ENCODE assay signal across 25 cellular contexts in genomic region chr12:132734206-132734605, GRCh38. TPM values are rescaled to one million over a fixed set of nuclear protein-coding genes. Genes with fewer than 3 reads are reported as not detected.
A peak's percentile ranks its signal among the peaks of the same experiment; 100 is the strongest.
DNase-seq lines count a peak whose midpoint lies in the region; ATAC-seq, FAIRE-seq and TF ChIP-seq lines count a peak whose summit lies in the region.
"Had no signal": no experiment of that assay in that cellular context is flagged by ENCODE, and none has a peak within 500 bp of the region (broad histone marks: within the 10 kb centered on the region; RNA-seq: fewer than 3 reads in every experiment).

No MANE protein-coding gene starts in this region.

- peak; percentile 94 for DNase-seq in A673 (ENCODE audit: low spot score)
- DNase-seq in NCI-H774 (lab: John Stamatoyannopoulos, UW): no peak
- DNase-seq in sciatic nerve (ENCODE audit: low spot score): no peak
- no peak for DNase-seq in HepG2 (ENCODE audit: low spot score)
- DNase-seq in activated CD4-positive, CD25-positive, alpha-beta regulatory T cell (lab: John Stamatoyannopoulos, UW): no peak
- DNase-seq: CD4-positive, CD25-positive, alpha-beta regulatory T cell; EL; GF-D8; IMR-90; NCI-H1105; NCI-H2029 treated with DMSO at 0.1 percent for 48 hours; NCI-H226; NCI-H510A treated with DMSO at 0.1 percent for 48 hours; NCI-H748 treated with DMSO at 0.1 percent for 48 hours; NK-92 treated with Interleukin-12 subunit alpha and Interleukin-12 subunit beta, amount 100 ng/mL, for 24 hours had no signal

- H3K4me2 ChIP-seq in HepG2 (ENCODE audit: low read depth, low read length): no peak overlapping the region
- H3K4me2 ChIP-seq: A549, KMS-11 had no signal

- H3K27me3 ChIP-seq in A673 (replicated peaks; ENCODE audit: insufficient read depth, low read depth, low read length, poor library complexity) (no peaks in the 10 kb centered on the region), ectodermal cell (ENCODE audit: control insufficient read depth, insufficient read depth, low read length, poor library complexity, severe bottlenecking) (no peaks in the 10 kb centered on the region), HepG2 (ENCODE audit: control insufficient read depth in 1 of 2, insufficient read depth in 2 of 2, low read length in 2 of 2) (no peaks in the 10 kb centered on the region)

- intact Hi-C loops in A673 (cut with micrococcal nuclease; ENCODE audit: unreplicated experiment): no loop called here
- intact Hi-C loops in sciatic nerve (cut with DNase I): no loop called here
- intact Hi-C loops in HepG2 (cut with micrococcal nuclease; ENCODE audit: unreplicated experiment): no loop called here

- no peaks in the 10 kb centered on the region for H3K79me2 ChIP-seq in HepG2 (ENCODE audit: insufficient read depth, low read length)

- in situ Hi-C loops in HepG2 (cut with HindIII; ENCODE audit: extremely low pct_ligation_motif_present, low pct_unique_long_range_greater_than_20kb): no loop called here

- FAIRE-seq in HepG2 (lab: Jason Lieb, UNC): no peak
- FAIRE-seq: A549, GM19239, H1, HTR-8/SVneo had no signal

- H3K36me3 ChIP-seq in A673 (ENCODE audit: insufficient read depth, low read length, poor library complexity, severe bottlenecking) (peaks cover 75% of the 10 kb centered on the region), ectodermal cell (ENCODE audit: control insufficient read depth, insufficient read depth, low read length) (peaks cover 66% of the 10 kb centered on the region), mesodermal cell (ENCODE audit: control insufficient read depth, insufficient read depth, low read length) (peaks cover 92% of the 10 kb centered on the region), HepG2 (replicated peaks in 1 of 2; ENCODE audit: control insufficient read depth in 1 of 2, insufficient read depth in 2 of 2, low read length in 2 of 2) (peaks cover 28 to 66% of the 10 kb centered on the region in 2 experiments; a peak in 4 of 5 replicates)

- POLR2A ChIA-PET in A673 (lab: Charles Lee; ENCODE audit: low non-redundant PET): interaction anchor here (0.9 kb wide), 1 partner anchor 96 kb away, joined by 3 read pairs; no protein-coding TSS in a partner anchor
- POLR2A ChIA-PET in HepG2 (lab: Yijun Ruan, JAX): no interaction called here

- CTCF ChIA-PET in A673 (lab: Charles Lee): no interaction called here
- CTCF ChIA-PET in HepG2 (lab: Yijun Ruan, JAX; ENCODE audit: low intra/inter-chr PET ratio, low total read pairs): no interaction called here

- H3K9ac ChIP-seq in HepG2 (ENCODE audit: insufficient read depth, low read depth, low read length): no peak overlapping the region
- H3K9ac ChIP-seq: KMS-11 had no signal

- no peak for TF ChIP-seq POLR2A in HepG2 (IDR thresholded peaks at IDR 0.05; ENCODE audit: insufficient read depth in 1 of 2, low read depth in 2 of 2, low read length in 2 of 2)

- no peak overlapping the region for H2AFZ ChIP-seq in HepG2 (ENCODE audit: low read length)

- H3K4me1 ChIP-seq in A673 (ENCODE audit: insufficient read depth, low read length, poor library complexity, severe bottlenecking): peaks cover 20% of the 10 kb centered on the region
- H3K4me1 ChIP-seq in ectodermal cell (ENCODE audit: control insufficient read depth, insufficient read depth, low read length): no peaks in the 10 kb centered on the region
- H3K4me1 ChIP-seq in mesodermal cell (ENCODE audit: control insufficient read depth, insufficient read depth, low read length, poor library complexity, severe bottlenecking): no peaks in the 10 kb centered on the region
- no peaks in the 10 kb centered on the region for H3K4me1 ChIP-seq in HepG2 (ENCODE audit: insufficient read depth, low read length)
- H3K4me1 ChIP-seq: A549 had no signal

- BruUV-seq in A673 (replicated peaks; lab: Mats Ljungman, UMichigan) (no TSS peak), HepG2 (replicated peaks; lab: Mats Ljungman, UMichigan) (no TSS peak)

- H3K27ac ChIP-seq in A673 (ENCODE audit: low read depth, low read length, poor library complexity, severe bottlenecking): peak overlapping the region; percentile 82
- H3K27ac ChIP-seq in ectodermal cell (ENCODE audit: insufficient read depth, low read depth, low read length, poor library complexity, severe bottlenecking): peak overlapping the region; percentile 17
- peak overlapping the region; percentile 36 for H3K27ac ChIP-seq in mesodermal cell (ENCODE audit: low read depth, low read length, severe bottlenecking)
- H3K27ac ChIP-seq in HepG2 (ENCODE audit: extremely low read length, insufficient read depth, low read length): no peak overlapping the region
- H3K27ac ChIP-seq: A549, KMS-11 had no signal

- H3K9me3 ChIP-seq in A673 (ENCODE audit: low read depth, low read length, poor library complexity, severe bottlenecking) (no peaks in the 10 kb centered on the region), ectodermal cell (ENCODE audit: control insufficient read depth, low read length) (no peaks in the 10 kb centered on the region), mesodermal cell (ENCODE audit: control insufficient read depth, low read length) (no peaks in the 10 kb centered on the region), HepG2 (ENCODE audit: low read length) (no peaks in the 10 kb centered on the region)
- H3K9me3 ChIP-seq: A549 had no signal

- TF ChIP-seq CTCF in A673 (conservative IDR thresholded peaks at IDR 0.05; ENCODE audit: low read depth, low read length): no peak
- no peak for TF ChIP-seq CTCF in HepG2 (CRISPR knock-in tag; IDR thresholded peaks at IDR 0.05)

- TF ChIP-seq EP300 in HepG2 (IDR thresholded peaks at IDR 0.05; ENCODE audit: low read depth in 2 of 2, low read length in 2 of 2) (no peak), HepG2 (CRISPR knock-in tag; IDR thresholded peaks at IDR 0.05; ENCODE audit: borderline replicate concordance) (no peak)

- ATAC-seq in SK-N-SH treated with all-trans-retinoic acid at 6 μM for 48 hours (no peak), sciatic nerve (no peak), HepG2 (no peak)
- ATAC-seq: A549, HCT116, Panc1 had no signal

- H3K4me3 ChIP-seq in A673 (ENCODE audit: low read depth, low read length, poor library complexity, severe bottlenecking) (no peak overlapping the region), ectodermal cell (ENCODE audit: insufficient read depth, low read depth, low read length) (no peak overlapping the region), mesodermal cell (ENCODE audit: extremely low read depth, insufficient read depth, low read length, poor library complexity, severe bottlenecking) (no peak overlapping the region), HepG2 (replicated peaks in 1 of 3; ENCODE audit: insufficient read depth in 1 of 3, low read depth in 2 of 3, low read length in 3 of 3) (no peak overlapping the region)
- H3K4me3 ChIP-seq: A549 had no signal

- H4K20me1 ChIP-seq in HepG2 (ENCODE audit: insufficient read depth, low read length): no peaks in the 10 kb centered on the region

- TF ChIP-seq RAD21 in HepG2 (CRISPR knock-in tag; IDR thresholded peaks at IDR 0.05): no peak

- 84% methylated on average over 10 of the region's 10 CpGs for WGBS in ectodermal cell, 2 experiments
- WGBS in mesodermal cell (ENCODE audit: insufficient coverage in 2 of 2), 2 experiments: 86 to 88% methylated on average over 9 to 10 of the region's 10 CpGs
- 91% methylated on average over 10 of the region's 10 CpGs for WGBS in HepG2 (ENCODE audit: low lambda C conversion rate)

RNA-seq across cellular contexts. Expression of gene PGAM5, which starts 23.6 kb away (rescaled TPM):
- total RNA-seq in A673 (2021) (108 and 121 TPM in 2 replicates), sciatic nerve (12.1 TPM), HepG2 (2016; rRNA removed; fragmentation: Illumina TruSeq; extraction: Trizol) (77.1 and 77.9 TPM in 2 replicates)
- polyA plus RNA-seq in ectodermal cell (2013, experiment 1 of 4): 67.8 TPM
- 73.4 TPM for polyA plus RNA-seq in ectodermal cell (2013, experiment 2 of 4)
- 44.9 TPM for polyA plus RNA-seq in ectodermal cell (2013, experiment 3 of 4)
- polyA plus RNA-seq in ectodermal cell (2013, experiment 4 of 4): 42.1 TPM
- 28.9 TPM for polyA plus RNA-seq in mesodermal cell (2013, experiment 1 of 2)
- polyA plus RNA-seq in mesodermal cell (2013, experiment 2 of 2): 25.1 TPM
- 37.0 and 40.3 TPM in 2 replicates for total RNA-seq in HepG2 (2016; cell fraction: cytosol; rRNA removed; fragmentation: Illumina TruSeq; extraction: Trizol; ENCODE audit: low read depth)
- total RNA-seq in HepG2 (2016; cell fraction: insoluble cytoplasmic fraction; rRNA removed; fragmentation: Illumina TruSeq; extraction: Trizol): 75.8 and 78.5 TPM in 2 replicates
- 82.5 and 88.7 TPM in 2 replicates for total RNA-seq in HepG2 (2016; cell fraction: membrane; rRNA removed; fragmentation: Illumina TruSeq; extraction: Trizol)
- 27.7 and 31.2 TPM in 2 replicates for total RNA-seq in HepG2 (2016; cell fraction: nucleus; rRNA removed; fragmentation: Illumina TruSeq; extraction: Trizol)
- polyA plus RNA-seq in HepG2 (2011; rRNA removed): 18.0 and 23.8 TPM in 2 replicates
- 15.3 and 23.5 TPM in 2 replicates for polyA plus RNA-seq in HepG2 (2011; cell fraction: cytosol; rRNA removed)
- 14.4 and 15.9 TPM in 2 replicates for polyA plus RNA-seq in HepG2 (2011; cell fraction: nucleus; rRNA removed)
- polyA plus RNA-seq in HepG2 (2012): 14.5 and 23.5 TPM in 2 replicates
- polyA plus RNA-seq in HepG2 (2016; cell fraction: cytosol; fragmentation: Illumina TruSeq; extraction: Trizol; ENCODE audit: low read depth): 28.3 and 31.0 TPM in 2 replicates
- polyA plus RNA-seq in HepG2 (2016; cell fraction: insoluble cytoplasmic fraction; fragmentation: Illumina TruSeq; extraction: Trizol; ENCODE audit: low read depth): 59.5 and 70.5 TPM in 2 replicates
- 47.3 and 51.7 TPM in 2 replicates for polyA plus RNA-seq in HepG2 (2016; cell fraction: membrane; fragmentation: Illumina TruSeq; extraction: Trizol; ENCODE audit: low read depth)
- 43.9 and 45.1 TPM in 2 replicates for polyA plus RNA-seq in HepG2 (2016; cell fraction: nucleus; fragmentation: Illumina TruSeq; extraction: Trizol; ENCODE audit: insufficient read depth, low read depth)
- 89.6 and 210 TPM in 2 replicates for polyA minus RNA-seq in HepG2 (2011; rRNA and poly(A)+ RNA removed; ENCODE audit: low replicate concordance)
- polyA minus RNA-seq in HepG2 (2011; cell fraction: cytosol; rRNA and poly(A)+ RNA removed): 28.3 and 32.7 TPM in 2 replicates
- polyA minus RNA-seq in HepG2 (2011; cell fraction: nucleus; rRNA and poly(A)+ RNA removed): 9.9 and 10.2 TPM in 2 replicates

RNA-seq across cellular contexts. Expression of gene ANKLE2, which starts 27.4 kb away (rescaled TPM):
- 103 and 107 TPM in 2 replicates for total RNA-seq in A673 (2021)
- 67.2 TPM for polyA plus RNA-seq in ectodermal cell (2013, experiment 1 of 4)
- 69.0 TPM for polyA plus RNA-seq in ectodermal cell (2013, experiment 2 of 4)
- 53.3 TPM for polyA plus RNA-seq in ectodermal cell (2013, experiment 3 of 4)
- 56.9 TPM for polyA plus RNA-seq in ectodermal cell (2013, experiment 4 of 4)
- 57.5 TPM for polyA plus RNA-seq in mesodermal cell (2013, experiment 1 of 2)
- polyA plus RNA-seq in mesodermal cell (2013, experiment 2 of 2): 46.3 TPM
- total RNA-seq in sciatic nerve: 55.9 TPM
- 16.2 and 35.3 TPM in 2 replicates for total RNA-seq in HepG2 (2016; rRNA removed; fragmentation: Illumina TruSeq; extraction: Trizol)
- total RNA-seq in HepG2 (2016; cell fraction: cytosol; rRNA removed; fragmentation: Illumina TruSeq; extraction: Trizol; ENCODE audit: low read depth): 20.1 and 20.5 TPM in 2 replicates
- 14.0 and 36.7 TPM in 2 replicates for total RNA-seq in HepG2 (2016; cell fraction: insoluble cytoplasmic fraction; rRNA removed; fragmentation: Illumina TruSeq; extraction: Trizol)
- 16.8 and 21.8 TPM in 2 replicates for total RNA-seq in HepG2 (2016; cell fraction: membrane; rRNA removed; fragmentation: Illumina TruSeq; extraction: Trizol)
- 62.3 and 64.4 TPM in 2 replicates for total RNA-seq in HepG2 (2016; cell fraction: nucleus; rRNA removed; fragmentation: Illumina TruSeq; extraction: Trizol)
- 37.1 and 51.2 TPM in 2 replicates for polyA plus RNA-seq in HepG2 (2011; rRNA removed)
- polyA plus RNA-seq in HepG2 (2011; cell fraction: cytosol; rRNA removed): 23.3 and 24.4 TPM in 2 replicates
- polyA plus RNA-seq in HepG2 (2011; cell fraction: nucleus; rRNA removed): 163 and 166 TPM in 2 replicates
- polyA plus RNA-seq in HepG2 (2012): 30.1 and 31.6 TPM in 2 replicates
- 3.0 and 3.4 TPM in 2 replicates for polyA plus RNA-seq in HepG2 (2016; cell fraction: cytosol; fragmentation: Illumina TruSeq; extraction: Trizol; ENCODE audit: low read depth)
- 12.3 and 14.0 TPM in 2 replicates for polyA plus RNA-seq in HepG2 (2016; cell fraction: insoluble cytoplasmic fraction; fragmentation: Illumina TruSeq; extraction: Trizol; ENCODE audit: low read depth)
- polyA plus RNA-seq in HepG2 (2016; cell fraction: membrane; fragmentation: Illumina TruSeq; extraction: Trizol; ENCODE audit: low read depth): 7.1 and 7.4 TPM in 2 replicates
- 129 and 136 TPM in 2 replicates for polyA plus RNA-seq in HepG2 (2016; cell fraction: nucleus; fragmentation: Illumina TruSeq; extraction: Trizol; ENCODE audit: insufficient read depth, low read depth)
- 183 and 431 TPM in 2 replicates for polyA minus RNA-seq in HepG2 (2011; rRNA and poly(A)+ RNA removed; ENCODE audit: low replicate concordance)
- 26.3 and 37.6 TPM in 2 replicates for polyA minus RNA-seq in HepG2 (2011; cell fraction: cytosol; rRNA and poly(A)+ RNA removed)
- 111 and 121 TPM in 2 replicates for polyA minus RNA-seq in HepG2 (2011; cell fraction: nucleus; rRNA and poly(A)+ RNA removed)

RNA-seq across cellular contexts. Expression of gene PXMP2, which starts 46.8 kb away (rescaled TPM):
- total RNA-seq in A673 (2021) (52.2 and 52.6 TPM in 2 replicates), sciatic nerve (18.3 TPM), HepG2 (2016; rRNA removed; fragmentation: Illumina TruSeq; extraction: Trizol) (38.3 and 42.9 TPM in 2 replicates)
- polyA plus RNA-seq in ectodermal cell (2013, experiment 1 of 4): 24.5 TPM
- polyA plus RNA-seq in ectodermal cell (2013, experiment 2 of 4): 31.5 TPM
- polyA plus RNA-seq in ectodermal cell (2013, experiment 3 of 4): 22.2 TPM
- 26.1 TPM for polyA plus RNA-seq in ectodermal cell (2013, experiment 4 of 4)
- 15.6 TPM for polyA plus RNA-seq in mesodermal cell (2013, experiment 1 of 2)
- 16.2 TPM for polyA plus RNA-seq in mesodermal cell (2013, experiment 2 of 2)
- total RNA-seq in HepG2 (2016; cell fraction: cytosol; rRNA removed; fragmentation: Illumina TruSeq; extraction: Trizol; ENCODE audit: low read depth): 129 and 144 TPM in 2 replicates
- 34.3 and 45.4 TPM in 2 replicates for total RNA-seq in HepG2 (2016; cell fraction: insoluble cytoplasmic fraction; rRNA removed; fragmentation: Illumina TruSeq; extraction: Trizol)
- total RNA-seq in HepG2 (2016; cell fraction: membrane; rRNA removed; fragmentation: Illumina TruSeq; extraction: Trizol): 94.5 and 107 TPM in 2 replicates
- total RNA-seq in HepG2 (2016; cell fraction: nucleus; rRNA removed; fragmentation: Illumina TruSeq; extraction: Trizol): 16.5 and 17.4 TPM in 2 replicates
- 24.4 and 25.5 TPM in 2 replicates for polyA plus RNA-seq in HepG2 (2011; rRNA removed)
- 21.8 and 27.1 TPM in 2 replicates for polyA plus RNA-seq in HepG2 (2011; cell fraction: cytosol; rRNA removed)
- 11.1 and 15.6 TPM in 2 replicates for polyA plus RNA-seq in HepG2 (2011; cell fraction: nucleus; rRNA removed)
- 14.0 and 18.0 TPM in 2 replicates for polyA plus RNA-seq in HepG2 (2012)
- polyA plus RNA-seq in HepG2 (2016; cell fraction: cytosol; fragmentation: Illumina TruSeq; extraction: Trizol; ENCODE audit: low read depth): 136 and 147 TPM in 2 replicates
- polyA plus RNA-seq in HepG2 (2016; cell fraction: insoluble cytoplasmic fraction; fragmentation: Illumina TruSeq; extraction: Trizol; ENCODE audit: low read depth): 33.1 and 37.0 TPM in 2 replicates
- 87.1 and 93.3 TPM in 2 replicates for polyA plus RNA-seq in HepG2 (2016; cell fraction: membrane; fragmentation: Illumina TruSeq; extraction: Trizol; ENCODE audit: low read depth)
- 39.4 and 39.9 TPM in 2 replicates for polyA plus RNA-seq in HepG2 (2016; cell fraction: nucleus; fragmentation: Illumina TruSeq; extraction: Trizol; ENCODE audit: insufficient read depth, low read depth)
- 14.3 and 48.1 TPM in 2 replicates for polyA minus RNA-seq in HepG2 (2011; rRNA and poly(A)+ RNA removed; ENCODE audit: low replicate concordance)
- polyA minus RNA-seq in HepG2 (2011; cell fraction: cytosol; rRNA and poly(A)+ RNA removed): 4.0 and 7.8 TPM in 2 replicates
- polyA minus RNA-seq in HepG2 (2011; cell fraction: nucleus; rRNA and poly(A)+ RNA removed): 7.0 and 7.9 TPM in 2 replicates

RNA-seq across cellular contexts. Expression of gene POLE, which starts 47.1 kb away (rescaled TPM):
- total RNA-seq in A673 (2021): 229 and 239 TPM in 2 replicates
- polyA plus RNA-seq in ectodermal cell (2013, experiment 1 of 4): 100 TPM
- polyA plus RNA-seq in ectodermal cell (2013, experiment 2 of 4): 131 TPM
- polyA plus RNA-seq in ectodermal cell (2013, experiment 3 of 4): 83.9 TPM
- 93.3 TPM for polyA plus RNA-seq in ectodermal cell (2013, experiment 4 of 4)
- 46.3 TPM for polyA plus RNA-seq in mesodermal cell (2013, experiment 1 of 2)
- polyA plus RNA-seq in mesodermal cell (2013, experiment 2 of 2): 38.4 TPM
- total RNA-seq in sciatic nerve: 39.2 TPM
- 25.7 and 52.2 TPM in 2 replicates for total RNA-seq in HepG2 (2016; rRNA removed; fragmentation: Illumina TruSeq; extraction: Trizol)
- total RNA-seq in HepG2 (2016; cell fraction: cytosol; rRNA removed; fragmentation: Illumina TruSeq; extraction: Trizol; ENCODE audit: low read depth): 59.1 and 64.2 TPM in 2 replicates
- total RNA-seq in HepG2 (2016; cell fraction: insoluble cytoplasmic fraction; rRNA removed; fragmentation: Illumina TruSeq; extraction: Trizol): 20.9 and 52.7 TPM in 2 replicates
- 57.6 and 66.6 TPM in 2 replicates for total RNA-seq in HepG2 (2016; cell fraction: membrane; rRNA removed; fragmentation: Illumina TruSeq; extraction: Trizol)
- 72.5 and 80.9 TPM in 2 replicates for total RNA-seq in HepG2 (2016; cell fraction: nucleus; rRNA removed; fragmentation: Illumina TruSeq; extraction: Trizol)
- polyA plus RNA-seq in HepG2 (2011; rRNA removed): 23.2 and 25.3 TPM in 2 replicates
- polyA plus RNA-seq in HepG2 (2011; cell fraction: cytosol; rRNA removed): 4.8 and 9.4 TPM in 2 replicates
- polyA plus RNA-seq in HepG2 (2011; cell fraction: nucleus; rRNA removed): 134 and 225 TPM in 2 replicates
- 14.9 and 21.3 TPM in 2 replicates for polyA plus RNA-seq in HepG2 (2012)
- 4.1 and 5.2 TPM in 2 replicates for polyA plus RNA-seq in HepG2 (2016; cell fraction: cytosol; fragmentation: Illumina TruSeq; extraction: Trizol; ENCODE audit: low read depth)
- 21.3 and 29.5 TPM in 2 replicates for polyA plus RNA-seq in HepG2 (2016; cell fraction: insoluble cytoplasmic fraction; fragmentation: Illumina TruSeq; extraction: Trizol; ENCODE audit: low read depth)
- polyA plus RNA-seq in HepG2 (2016; cell fraction: membrane; fragmentation: Illumina TruSeq; extraction: Trizol; ENCODE audit: low read depth): 11.4 and 13.7 TPM in 2 replicates
- 185 and 194 TPM in 2 replicates for polyA plus RNA-seq in HepG2 (2016; cell fraction: nucleus; fragmentation: Illumina TruSeq; extraction: Trizol; ENCODE audit: insufficient read depth, low read depth)
- polyA minus RNA-seq in HepG2 (2011; rRNA and poly(A)+ RNA removed; ENCODE audit: low replicate concordance): 104 and 245 TPM in 2 replicates
- polyA minus RNA-seq in HepG2 (2011; cell fraction: cytosol; rRNA and poly(A)+ RNA removed): 12.9 and 22.7 TPM in 2 replicates
- polyA minus RNA-seq in HepG2 (2011; cell fraction: nucleus; rRNA and poly(A)+ RNA removed): 79.4 and 111 TPM in 2 replicates
